ENCODE assay signal across 12 cellular contexts in the genomic region with DNA sequence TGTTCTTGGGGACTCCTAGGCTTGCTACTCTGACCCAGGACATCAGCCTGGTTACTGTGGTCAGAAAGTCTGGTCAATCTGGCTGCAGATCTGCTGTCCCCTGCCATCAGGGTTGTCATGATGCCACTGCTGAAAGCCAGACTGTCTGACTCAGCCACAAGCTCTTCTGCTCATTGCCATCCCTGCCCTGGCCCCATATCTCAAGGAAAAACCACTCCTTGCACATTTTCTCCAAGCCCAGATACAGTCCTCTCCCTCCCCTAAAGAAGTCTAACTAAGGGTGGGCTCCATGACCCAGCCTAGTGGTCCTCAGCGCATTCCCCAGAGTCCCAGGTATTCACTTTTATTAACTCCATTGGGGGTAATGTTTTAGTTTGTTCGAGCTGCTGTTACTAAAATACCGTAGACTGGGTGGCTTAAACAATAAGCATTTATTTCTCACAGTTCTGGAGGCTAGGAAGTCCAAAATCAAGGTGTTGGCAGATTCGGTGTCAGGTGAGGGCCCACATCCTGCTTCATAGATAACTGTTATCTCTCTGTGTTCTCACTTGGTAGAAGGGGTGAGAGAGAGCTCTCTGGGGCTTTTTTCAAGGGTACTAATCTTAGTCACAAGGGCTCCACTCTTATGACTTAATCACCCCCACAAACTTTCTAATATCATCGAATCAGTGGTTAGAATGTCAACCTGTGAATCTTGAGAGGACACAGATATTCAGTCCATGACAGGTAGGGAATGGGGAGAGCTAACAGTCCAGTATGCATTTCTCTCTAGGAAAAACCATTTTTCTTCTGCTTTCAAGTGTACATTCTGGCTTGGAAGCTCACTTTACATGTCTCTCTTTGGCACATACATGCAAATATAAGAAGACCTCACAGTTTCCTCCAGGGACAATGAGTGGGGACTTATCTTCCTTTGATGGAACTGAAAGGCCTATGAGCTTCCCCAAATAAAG.
A peak's percentile ranks its signal among the peaks of the same experiment; 100 is the strongest.
DNase-seq lines count a peak whose midpoint lies in the region; ATAC-seq, FAIRE-seq and TF ChIP-seq lines count a peak whose summit lies in the region.
"Had no signal": no experiment of that assay in that cellular context is flagged by ENCODE, and none has a peak within 500 bp of the region (broad histone marks: within the 10 kb centered on the region; RNA-seq: fewer than 3 reads in every experiment).

No MANE protein-coding gene starts in this region.

- no peaks in the 10 kb centered on the region for H3K36me3 Mint-ChIP-seq in effector memory CD8-positive, alpha-beta T cell (ENCODE audit: insufficient read depth)

- peaks cover 4 to 8% of the 10 kb centered on the region in 2 donors for H3K9me3 Mint-ChIP-seq in effector memory CD8-positive, alpha-beta T cell

- ATAC-seq in GM18520 (IDR thresholded peaks at IDR 0.05; ENCODE audit: unreplicated experiment) (peak; percentile 74), GM21528 (IDR thresholded peaks at IDR 0.05; ENCODE audit: low FRiP score, unreplicated experiment) (peak; percentile 41), HG03558 (IDR thresholded peaks at IDR 0.05; ENCODE audit: extremely low read depth, unreplicated experiment) (peak; percentile 43)
- ATAC-seq in effector memory CD8-positive, alpha-beta T cell (replicated peaks): peak; percentile 94

- DNase-seq in effector memory CD8-positive, alpha-beta T cell: peak; percentile 36 to 52 (median 50)
- DNase-seq in NCI-H146 treated with DMSO at 0.1 percent for 48 hours (lab: John Stamatoyannopoulos, UW; ENCODE audit: unreplicated experiment) (no peak), D721Med (ENCODE audit: insufficient read length, low spot score) (no peak), NCI-H774 (lab: John Stamatoyannopoulos, UW) (no peak), NCI-H345 treated with DMSO at 0.1 percent for 48 hours (lab: John Stamatoyannopoulos, UW; ENCODE audit: unreplicated experiment) (no peak)
- DNase-seq: mammary epithelial cell, NCI-H146, WERI-Rb-1 had no signal

- no peaks in the 10 kb centered on the region for H3K27me3 Mint-ChIP-seq in effector memory CD8-positive, alpha-beta T cell

- TF ChIP-seq CTCF in D721Med (IDR thresholded peaks at IDR 0.05; ENCODE audit: insufficient read depth, missing control alignments): no peak

- no peak for FAIRE-seq in D721Med (lab: Jason Lieb, UNC)
- FAIRE-seq: endothelial cell of umbilical vein had no signal

- peak overlapping the region; percentile 96 to 98 for H3K27ac Mint-ChIP-seq in effector memory CD8-positive, alpha-beta T cell

- H3K4me3 Mint-ChIP-seq in effector memory CD8-positive, alpha-beta T cell: peak overlapping the region; percentile 62 to 70

- H3K4me1 Mint-ChIP-seq in effector memory CD8-positive, alpha-beta T cell (ENCODE audit: low read depth in 2 of 2): peaks cover 39 to 41% of the 10 kb centered on the region in 2 donors

Comparison
In these comparisons a context has a peak if more than half of its experiments do, and no peak if none do; other contexts are left out.
1. ATAC-seq: peak in every context shown above with its lines; median percentile 94 in effector memory CD8-positive, alpha-beta T cell; 74 in GM18520; 43 in HG03558; 41 in GM21528.
2. DNase-seq: peak in effector memory CD8-positive, alpha-beta T cell (3 of 3); none in NCI-H146 treated with DMSO at 0.1 percent for 48 hours (single experiment), D721Med (single experiment), NCI-H774 (single experiment) and NCI-H345 treated with DMSO at 0.1 percent for 48 hours (single experiment).